ENCODE assay signal across 1 cellular context in genomic region chr12:122135437-122136031, GRCh38.
TF ChIP-seq lines count a peak whose summit lies in the region.

No MANE protein-coding gene starts in this region.

TF ChIP-seq in K562, 482 proteins besides CTCF, POLR2A, EP300 and RAD21:
- TF ChIP-seq ZNF311 (CRISPR knock-in tag; IDR thresholded peaks at IDR 0.05) (no peak), ZNF707 (CRISPR knock-in tag; conservative IDR thresholded peaks at IDR 0.05) (no peak), MYNN (IDR thresholded peaks at IDR 0.05) (0 out of 2 replicates have a peak, but pooled peaks have one; percentile 29), MYNN (CRISPR knock-in tag; IDR thresholded peaks at IDR 0.05) (no peak), ZNF740 (CRISPR knock-in tag; IDR thresholded peaks at IDR 0.05) (peak; percentile 61; the same call in 1 of the 2 replicates), ZNF740 (tag; IDR thresholded peaks at IDR 0.05) (no peak), RBM22 (IDR thresholded peaks at IDR 0.05; ENCODE audit: low read depth, low read length, poor library complexity, severe bottlenecking) (peak; percentile 42), BRD9 (IDR thresholded peaks at IDR 0.05; ENCODE audit: low read depth, partially characterized antibody) (no peak), CEBPG (CRISPR knock-in tag; IDR thresholded peaks at IDR 0.05) (no peak), CEBPG (tag; conservative IDR thresholded peaks at IDR 0.05 in 1 of 2, IDR thresholded peaks at IDR 0.05 in 1 of 2) (no peak), ETS1 (conservative IDR thresholded peaks at IDR 0.05; ENCODE audit: control insufficient read depth, low read depth, low read length) (no peak), RBM25 (IDR thresholded peaks at IDR 0.05; ENCODE audit: low read depth, low read length, severe bottlenecking) (no peak), ZNF695 (CRISPR knock-in tag; IDR thresholded peaks at IDR 0.05) (no peak), ZBTB49 (CRISPR knock-in tag; IDR thresholded peaks at IDR 0.05; ENCODE audit: borderline replicate concordance) (no peak), SOX6 (IDR thresholded peaks at IDR 0.05) (no peak), KLF6 (CRISPR knock-in tag; IDR thresholded peaks at IDR 0.05; ENCODE audit: borderline replicate concordance) (no peak), RFX1 (IDR thresholded peaks at IDR 0.05) (no peak), UBTF (IDR thresholded peaks at IDR 0.05; ENCODE audit: borderline replicate concordance in 1 of 2, low read depth in 2 of 2, low read length in 2 of 2) (no peak), E2F1 (CRISPR knock-in tag; IDR thresholded peaks at IDR 0.05) (no peak), POLR2AphosphoS5 (IDR thresholded peaks at IDR 0.05; ENCODE audit: control insufficient read depth, insufficient read depth, low read depth, low read length) (0 out of 2 replicates have a peak, but pooled peaks have one; percentile 26), SUPT5H (IDR thresholded peaks at IDR 0.05) (0 out of 2 replicates have a peak, but pooled peaks have one; percentile 39), POLR2G (IDR thresholded peaks at IDR 0.05; ENCODE audit: low read depth, low read length) (peak; percentile 80), XRCC3 (IDR thresholded peaks at IDR 0.05) (no peak), DLX4 (CRISPR knock-in tag; IDR thresholded peaks at IDR 0.05) (no peak), ZNF124 (CRISPR knock-in tag; IDR thresholded peaks at IDR 0.05) (no peak), MLLT1 (IDR thresholded peaks at IDR 0.05) (no peak), ILK (tag; IDR thresholded peaks at IDR 0.05; ENCODE audit: borderline replicate concordance, low read depth) (no peak)
TF ChIP-seq in K562: peak in this region for 6.
